In genomic region chr17:44376124-44376523, GRCh38 we compare ENCODE assay signal across 9 cellular contexts. TPM values are rescaled to one million over a fixed set of nuclear protein-coding genes. Genes with fewer than 3 reads are reported as not detected.
DNase-seq lines count a peak whose midpoint lies in the region; ATAC-seq and TF ChIP-seq lines count a peak whose summit lies in the region.
"Had no signal": no experiment of that assay in that cellular context is flagged by ENCODE, and none has a peak within 500 bp of the region (broad histone marks: within the 10 kb centered on the region; RNA-seq: fewer than 3 reads in every experiment).

No MANE protein-coding gene starts in this region.

- no peaks in the 10 kb centered on the region for H3K4me1 Mint-ChIP-seq in activated T-cell treated with anti-CD3 and anti-CD28 coated beads, Interleukin-2, amount 50 U/mL, for 4 hours (ENCODE audit: low read depth)
- H3K4me1 Mint-ChIP-seq in stimulated activated effector memory CD8-positive, alpha-beta T cell treated with anti-CD3 and anti-CD28 coated beads, Interleukin-12 subunit alpha, Interleukin-12 subunit beta, amount 100 ng/mL, for 72 hours = peaks cover 6% of the 10 kb centered on the region

- intact Hi-C loops in Right ventricle myocardium superior (cut with DNase I) = no loop called here

- H3K9me3 ChIP-seq in RWPE2 (ENCODE audit: severe bottlenecking) = no peaks in the 10 kb centered on the region
- H3K9me3 ChIP-seq: pancreas had no signal

- H3K27ac ChIP-seq in RWPE2 (ENCODE audit: poor library complexity, severe bottlenecking) = no peak overlapping the region
- H3K27ac ChIP-seq: pancreas had no signal

- TF ChIP-seq CTCF in RWPE2 (IDR thresholded peaks at IDR 0.05; ENCODE audit: poor library complexity, severe bottlenecking) = peak; percentile 21

- H3K9me3 Mint-ChIP-seq in activated T-cell treated with anti-CD3 and anti-CD28 coated beads, Interleukin-2, amount 50 U/mL, for 4 hours = no peaks in the 10 kb centered on the region
- no peaks in the 10 kb centered on the region for H3K9me3 Mint-ChIP-seq in stimulated activated effector memory CD8-positive, alpha-beta T cell treated with anti-CD3 and anti-CD28 coated beads, Interleukin-12 subunit alpha, Interleukin-12 subunit beta, amount 100 ng/mL, for 72 hours

- H3K36me3 ChIP-seq in RWPE2 (ENCODE audit: low read depth) = no peaks in the 10 kb centered on the region
- H3K36me3 ChIP-seq: pancreas had no signal

- H3K27me3 Mint-ChIP-seq in activated T-cell treated with anti-CD3 and anti-CD28 coated beads, Interleukin-2, amount 50 U/mL, for 4 hours (ENCODE audit: low read depth) = peaks cover 32% of the 10 kb centered on the region

- ATAC-seq in activated T-cell treated with anti-CD3 and anti-CD28 coated beads, Interleukin-2, amount 50 U/mL, for 4 hours = peak; percentile 35 to 64
- ATAC-seq in RWPE2 (ENCODE audit: low read depth) = no peak
- peak; percentile 86 for ATAC-seq in Right ventricle myocardium superior (ENCODE audit: poor library complexity)
- ATAC-seq in stimulated activated effector memory CD8-positive, alpha-beta T cell treated with anti-CD3 and anti-CD28 coated beads, Interleukin-12 subunit alpha, Interleukin-12 subunit beta, amount 100 ng/mL, for 72 hours = peak; percentile 36

- H3K4me1 ChIP-seq in RWPE2 (ENCODE audit: insufficient read depth, poor library complexity, severe bottlenecking) = no peaks in the 10 kb centered on the region
- H3K4me1 ChIP-seq: pancreas had no signal

- no peak for DNase-seq in activated T-cell treated with anti-CD3 and anti-CD28 coated beads, Interleukin-2, amount 50 U/mL, for 4 hours
- no peak for DNase-seq in activated T-cell treated with anti-CD3 and anti-CD28 coated beads, Interleukin-2, amount 50 U/mL, for 1 hour
- no peak for DNase-seq in RWPE2 (ENCODE audit: low spot score)
- peak; percentile 81 for DNase-seq in Right ventricle myocardium superior
- DNase-seq in stimulated activated effector memory CD8-positive, alpha-beta T cell treated with anti-CD3 and anti-CD28 coated beads, Interleukin-12 subunit alpha, Interleukin-12 subunit beta, amount 100 ng/mL, for 72 hours (ENCODE audit: low spot score in 2 of 2) = no peak
- DNase-seq in effector CD4-positive, alpha-beta T cell = no peak
- no peak for DNase-seq in globus pallidus (ENCODE audit: low spot score)
- no peak for DNase-seq in cerebellum (ENCODE audit: low spot score)

- H3K36me3 Mint-ChIP-seq in activated T-cell treated with anti-CD3 and anti-CD28 coated beads, Interleukin-2, amount 50 U/mL, for 4 hours (ENCODE audit: insufficient read depth) = no peaks in the 10 kb centered on the region
- peaks cover 6% of the 10 kb centered on the region for H3K36me3 Mint-ChIP-seq in stimulated activated effector memory CD8-positive, alpha-beta T cell treated with anti-CD3 and anti-CD28 coated beads, Interleukin-12 subunit alpha, Interleukin-12 subunit beta, amount 100 ng/mL, for 72 hours

- H3K4me3 Mint-ChIP-seq in activated T-cell treated with anti-CD3 and anti-CD28 coated beads, Interleukin-2, amount 50 U/mL, for 4 hours = no peak overlapping the region
- H3K4me3 Mint-ChIP-seq in stimulated activated effector memory CD8-positive, alpha-beta T cell treated with anti-CD3 and anti-CD28 coated beads, Interleukin-12 subunit alpha, Interleukin-12 subunit beta, amount 100 ng/mL, for 72 hours = no peak overlapping the region

- H3K27ac Mint-ChIP-seq in stimulated activated effector memory CD8-positive, alpha-beta T cell treated with anti-CD3 and anti-CD28 coated beads, Interleukin-12 subunit alpha, Interleukin-12 subunit beta, amount 100 ng/mL, for 72 hours = no peak overlapping the region

- no peaks in the 10 kb centered on the region for H3K27me3 ChIP-seq in RWPE2 (ENCODE audit: insufficient read depth, poor library complexity, severe bottlenecking)
- H3K27me3 ChIP-seq: pancreas had no signal

- H3K4me3 ChIP-seq in RWPE2 (ENCODE audit: severe bottlenecking) = no peak overlapping the region
- H3K4me3 ChIP-seq: pancreas had no signal

RNA-seq across cellular contexts. Expression of gene FAM171A2, which starts 12.5 kb away (rescaled TPM):
- total RNA-seq in activated T-cell treated with anti-CD3 and anti-CD28 coated beads, Interleukin-2, amount 50 U/mL, for 4 hours = under 1 TPM; 0.24 to 0.33 (median 0.27) TPM
- total RNA-seq in Right ventricle myocardium superior = 0.62 TPM
- 29.8 TPM for total RNA-seq in cerebellum

RNA-seq across cellular contexts. Expression of gene ITGA2B, which starts 13.3 kb away (rescaled TPM):
- 1 to 10 TPM in 2 of 3 donors, under 1 TPM in 1; 0.90 to 1.8 (median 1.1) TPM for total RNA-seq in activated T-cell treated with anti-CD3 and anti-CD28 coated beads, Interleukin-2, amount 50 U/mL, for 4 hours
- total RNA-seq in Right ventricle myocardium superior = 0.62 TPM
- 4.7 TPM for total RNA-seq in cerebellum

RNA-seq across cellular contexts. Expression of gene GRN, which starts 31.0 kb away (rescaled TPM):
- 10 to 100 TPM; 32.0 to 39.5 (median 36.5) TPM for total RNA-seq in activated T-cell treated with anti-CD3 and anti-CD28 coated beads, Interleukin-2, amount 50 U/mL, for 4 hours
- total RNA-seq in Right ventricle myocardium superior = 135 TPM
- 58.5 TPM for total RNA-seq in cerebellum

RNA-seq across cellular contexts. Expression of gene SLC25A39, which starts 51.5 kb away (rescaled TPM):
- total RNA-seq in activated T-cell treated with anti-CD3 and anti-CD28 coated beads, Interleukin-2, amount 50 U/mL, for 4 hours = 100 to 1,000 TPM; 211 to 248 (median 211) TPM
- total RNA-seq in Right ventricle myocardium superior (45.0 TPM), cerebellum (30.9 TPM)

Comparison
In these comparisons a context has a peak if more than half of its experiments do, and no peak if none do; other contexts are left out.
1. RNA of gene FAM171A2, which starts 12.5 kb away (total RNA-seq): 29.8 TPM in cerebellum (single experiment); 0.62 TPM in Right ventricle myocardium superior (single experiment) and 0.24 to 0.33 TPM in activated T-cell treated with anti-CD3 and anti-CD28 coated beads, Interleukin-2, amount 50 U/mL, for 4 hours; every median in the first group is over 10 times any median in the second.